In the genomic region with DNA sequence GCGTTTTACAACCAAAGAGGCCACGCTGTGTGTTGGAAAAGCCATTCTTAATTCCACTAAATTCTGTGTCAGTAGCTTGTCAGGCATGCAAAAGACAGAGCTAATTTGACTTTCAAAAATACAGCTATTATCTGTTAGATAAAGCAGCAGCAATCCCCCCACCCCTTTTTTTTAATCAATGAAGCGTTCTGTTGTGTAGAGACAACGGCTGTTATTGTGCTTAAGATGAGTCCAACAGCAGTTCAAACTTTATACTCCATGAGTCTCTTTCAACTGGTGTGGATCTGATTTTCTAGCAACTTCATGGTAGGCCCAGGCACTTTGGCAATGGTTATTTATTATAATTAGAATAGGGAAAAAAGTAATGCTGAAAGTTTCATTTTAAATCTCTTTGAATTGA, we compare ENCODE assay signal across 18 cellular contexts.
"Had no signal": no experiment of that assay in that cellular context is flagged by ENCODE, and none has a peak within 500 bp of the region (broad histone marks: within the 10 kb centered on the region; RNA-seq: fewer than 3 reads in every experiment).

No MANE protein-coding gene starts in this region.

- H3K9me3 Mint-ChIP-seq: nephron; stimulated activated naive B cell treated with anti-CD40 and anti-IgM and Interleukin-4, amounts not matched to agents 10 μg/mL and 1 μg/mL and 100 μg/mL, for 72 hours; stimulated activated naive CD8-positive, alpha-beta T cell treated with anti-CD3 and anti-CD28 coated beads, Interleukin-15, amount 100 ng/mL, for 72 hours had no signal

- H3K36me3 ChIP-seq: right atrium auricular region, sigmoid colon, tibial nerve, upper lobe of right lung, vagina had no signal

- H3K79me2 ChIP-seq: hepatocyte had no signal

- ATAC-seq: foreskin keratinocyte; stimulated activated naive B cell treated with anti-CD40 and anti-IgM and Interleukin-4, amounts not matched to agents 10 μg/mL and 1 μg/mL and 100 μg/mL, for 72 hours; stimulated activated naive CD8-positive, alpha-beta T cell treated with anti-CD3 and anti-CD28 coated beads, Interleukin-15, amount 100 ng/mL, for 72 hours; upper lobe of right lung had no signal

- H3K4me3 ChIP-seq: hepatocyte, right atrium auricular region, sigmoid colon, skin epidermis, testis, tibial nerve, upper lobe of right lung, vagina had no signal

- H3K27me3 ChIP-seq: foreskin keratinocyte, hepatocyte, right atrium auricular region, sigmoid colon, testis, tibial nerve, upper lobe of right lung, vagina had no signal

- H3K4me2 ChIP-seq: hepatocyte had no signal

- H3K9me3 ChIP-seq: right atrium auricular region, sigmoid colon, testis, tibial nerve, upper lobe of right lung, vagina had no signal

- H3K4me1 Mint-ChIP-seq: naive B cell; nephron; stimulated activated naive CD8-positive, alpha-beta T cell treated with anti-CD3 and anti-CD28 coated beads, Interleukin-15, amount 100 ng/mL, for 72 hours had no signal

- H3K4me1 ChIP-seq: right atrium auricular region, testis had no signal

- H3K27ac Mint-ChIP-seq: naive B cell; nephron; stimulated activated naive B cell treated with anti-CD40 and anti-IgM and Interleukin-4, amounts not matched to agents 10 μg/mL and 1 μg/mL and 100 μg/mL, for 72 hours; stimulated activated naive CD8-positive, alpha-beta T cell treated with anti-CD3 and anti-CD28 coated beads, Interleukin-15, amount 100 ng/mL, for 72 hours had no signal

- H3K36me3 Mint-ChIP-seq: naive B cell; stimulated activated naive B cell treated with anti-CD40 and anti-IgM and Interleukin-4, amounts not matched to agents 10 μg/mL and 1 μg/mL and 100 μg/mL, for 72 hours had no signal

- H2AFZ ChIP-seq: hepatocyte had no signal

- H3K27me3 Mint-ChIP-seq: naive B cell; stimulated activated naive B cell treated with anti-CD40 and anti-IgM and Interleukin-4, amounts not matched to agents 10 μg/mL and 1 μg/mL and 100 μg/mL, for 72 hours had no signal

- H3K27ac ChIP-seq: foreskin keratinocyte, hepatocyte, right atrium auricular region, skin epidermis, testis, tibial nerve, upper lobe of right lung, vagina had no signal

- DNase-seq: effector memory CD4-positive, alpha-beta T cell; foreskin keratinocyte; head of caudate nucleus; mesendoderm; naive B cell; sigmoid colon; stimulated activated CD4-positive, alpha-beta T cell treated with anti-CD3 and anti-CD28 coated beads, Interleukin-2, amount 100 ng/mL, for 24 hours; stimulated activated CD4-positive, alpha-beta T cell treated with anti-CD3 and anti-CD28 coated beads, Interleukin-4, amount 100 ng/mL, for 4 hours; stimulated activated naive B cell treated with anti-CD40 and anti-IgM and Interleukin-4, amounts not matched to agents 10 μg/mL and 1 μg/mL and 100 μg/mL, for 72 hours; stimulated activated naive CD8-positive, alpha-beta T cell treated with anti-CD3 and anti-CD28 coated beads, Interleukin-15, amount 100 ng/mL, for 72 hours; testis; upper lobe of right lung had no signal

- H3K4me3 Mint-ChIP-seq: naive B cell; nephron; stimulated activated naive B cell treated with anti-CD40 and anti-IgM and Interleukin-4, amounts not matched to agents 10 μg/mL and 1 μg/mL and 100 μg/mL, for 72 hours; stimulated activated naive CD8-positive, alpha-beta T cell treated with anti-CD3 and anti-CD28 coated beads, Interleukin-15, amount 100 ng/mL, for 72 hours had no signal
